In the genomic region with DNA sequence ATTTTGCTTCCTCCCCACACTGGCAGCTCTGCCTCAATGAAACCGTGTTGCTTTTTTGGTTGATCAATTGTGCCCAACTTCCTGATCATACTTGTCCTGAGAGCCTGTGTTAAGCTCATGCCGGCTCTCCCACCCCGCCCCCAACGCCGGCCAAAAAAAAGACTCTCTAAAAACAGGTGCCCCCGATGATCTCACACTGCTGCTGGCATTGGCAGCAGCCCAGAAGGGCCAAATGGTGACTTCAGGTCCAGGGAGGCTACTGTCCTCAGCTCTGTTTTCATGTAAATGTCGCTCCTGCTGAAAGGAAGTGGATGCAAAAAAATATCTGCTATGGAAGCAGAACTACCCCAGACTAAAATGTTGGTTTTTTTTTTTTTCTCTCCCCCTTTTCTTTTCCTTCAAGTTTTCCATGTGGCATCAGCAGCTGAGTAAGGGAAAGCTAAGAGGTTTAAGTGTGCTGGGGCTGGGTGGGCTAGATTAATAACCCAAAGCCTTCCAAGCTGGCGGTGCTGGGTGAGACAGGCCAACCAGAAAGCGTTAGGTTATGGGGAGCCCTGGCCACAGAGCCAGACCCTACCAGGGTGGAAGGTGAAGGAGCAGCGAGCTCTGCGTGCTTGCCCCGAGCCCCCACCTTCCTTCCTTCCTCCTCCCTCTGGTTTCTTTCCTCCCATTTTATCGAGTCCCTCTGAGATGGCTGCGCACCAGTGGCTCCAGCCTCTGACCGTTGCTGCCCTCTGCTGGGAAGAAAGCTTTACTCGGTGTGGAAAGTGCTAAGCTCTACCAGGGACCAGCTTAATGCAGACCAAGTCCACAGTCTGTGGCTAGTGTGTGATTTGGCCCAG, we compare ENCODE assay signal across 8 cellular contexts.
A peak's percentile ranks its signal among the peaks of the same experiment; 100 is the strongest.
DNase-seq lines count a peak whose midpoint lies in the region; ATAC-seq and TF ChIP-seq lines count a peak whose summit lies in the region.

No MANE protein-coding gene starts in this region.

- no peaks in the 10 kb centered on the region for H4K20me1 ChIP-seq in BLaER1 treated with 17β-estradiol and CSF1 and Interleukin-3, amounts not matched to agents 10 nM and 100 nM

- H3K9ac ChIP-seq in BLaER1 treated with 17β-estradiol and CSF1 and Interleukin-3, amounts not matched to agents 10 nM and 100 nM: peak overlapping the region in 4 of 11 experiments; percentile 15 to 35 (median 24); a peak in 5 of 22 replicates

- H3K36me3 ChIP-seq in BLaER1 treated with 17β-estradiol and CSF1 and Interleukin-3, amounts not matched to agents 10 nM and 100 nM: no peaks in the 10 kb centered on the region
- H3K36me3 ChIP-seq in lung (ENCODE audit: control insufficient read depth in 2 of 2, insufficient read depth in 2 of 2, low read length in 2 of 2): no peaks in the 10 kb centered on the region

- peak; percentile 88 for ATAC-seq in GM19043 (IDR thresholded peaks at IDR 0.05; ENCODE audit: low read depth, unreplicated experiment)
- ATAC-seq in HG03378 (IDR thresholded peaks at IDR 0.05; ENCODE audit: unreplicated experiment): peak; percentile 95
- ATAC-seq in lung (ENCODE audit: insufficient read depth, low FRiP score): peak; percentile 93

- TF ChIP-seq CTCF in lung (IDR thresholded peaks at IDR 0.05; ENCODE audit: control extremely low read depth, extremely low read depth): peak; percentile 47

- no peaks in the 10 kb centered on the region for H3K27me3 ChIP-seq in BLaER1 treated with 17β-estradiol and CSF1 and Interleukin-3, amounts not matched to agents 10 nM and 100 nM
- no peaks in the 10 kb centered on the region for H3K27me3 ChIP-seq in lung (ENCODE audit: control insufficient read depth, insufficient read depth)

- H3K4me3 ChIP-seq in BLaER1 treated with 17β-estradiol and CSF1 and Interleukin-3, amounts not matched to agents 10 nM and 100 nM: peak overlapping the region in 6 of 10 experiments; percentile 25 to 53 (median 44); a peak in 11 of 20 replicates
- no peak overlapping the region for H3K4me3 ChIP-seq in lung

- DNase-seq in NCI-H446 treated with DMSO at 0.1 percent for 48 hours (lab: John Stamatoyannopoulos, UW) (peak; percentile 20), lung (ENCODE audit: low spot score) (peak; percentile 82)
- DNase-seq in activated CD4-positive, alpha-beta T cell treated with anti-CD3 and anti-CD28 coated beads, Interleukin-2, amount 50 U/mL, for 48 hours: peak; percentile 69 to 75
- peak; percentile 21 for DNase-seq in effector CD8-positive, alpha-beta T cell (lab: John Stamatoyannopoulos, UW)
- DNase-seq in stimulated activated CD8-positive, alpha-beta memory T cell treated with anti-CD3 and anti-CD28 coated beads, Interleukin-12 subunit alpha, Interleukin-12 subunit beta, amount 100 ng/mL, for 1 hour (ENCODE audit: low read depth): peak; percentile 25

- H3K4me2 ChIP-seq in BLaER1 treated with 17β-estradiol and CSF1 and Interleukin-3, amounts not matched to agents 10 nM and 100 nM: peak overlapping the region; percentile 56 to 91 (median 76)

- WGBS in lung, 2 donors: 26% methylated on average over 16 of the region's 16 CpGs

- no peaks in the 10 kb centered on the region for H3K9me3 ChIP-seq in BLaER1 treated with 17β-estradiol and CSF1 and Interleukin-3, amounts not matched to agents 10 nM and 100 nM (replicated peaks in 1 of 11)
- no peaks in the 10 kb centered on the region for H3K9me3 ChIP-seq in lung (ENCODE audit: control insufficient read depth in 2 of 2, insufficient read depth in 1 of 2, low read length in 1 of 2)

- peak overlapping the region in 5 of 11 experiments; percentile 15 to 51 (median 33); a peak in 4 of 22 replicates for H3K27ac ChIP-seq in BLaER1 treated with 17β-estradiol and CSF1 and Interleukin-3, amounts not matched to agents 10 nM and 100 nM
- no peak overlapping the region for H3K27ac ChIP-seq in lung (ENCODE audit: low read depth in 1 of 2, low read length in 1 of 2)

- H3K4me1 ChIP-seq in BLaER1 treated with 17β-estradiol and CSF1 and Interleukin-3, amounts not matched to agents 10 nM and 100 nM: peaks cover 7 to 13% (median 8%) of the 10 kb centered on the region in 10 experiments; a peak in 18 of 20 replicates
- H3K4me1 ChIP-seq in lung (ENCODE audit: control insufficient read depth in 2 of 2, insufficient read depth in 2 of 2, low read length in 2 of 2): peaks cover 0 to 4% of the 10 kb centered on the region in 2 donors

Comparison
In these comparisons a context has a peak if more than half of its experiments do, and no peak if none do; other contexts are left out.
1. DNase-seq: peak in every context shown above with its lines; median percentile 82 in lung; 72 in activated CD4-positive, alpha-beta T cell treated with anti-CD3 and anti-CD28 coated beads, Interleukin-2, amount 50 U/mL, for 48 hours; 25 in stimulated activated CD8-positive, alpha-beta memory T cell treated with anti-CD3 and anti-CD28 coated beads, Interleukin-12 subunit alpha, Interleukin-12 subunit beta, amount 100 ng/mL, for 1 hour; 21 in effector CD8-positive, alpha-beta T cell; 20 in NCI-H446 treated with DMSO at 0.1 percent for 48 hours.